ENCODE assay signal across 8 cellular contexts in genomic region chr10:99854860-99855259, GRCh38.
DNase-seq lines count a peak whose midpoint lies in the region; TF ChIP-seq lines count a peak whose summit lies in the region.

No MANE protein-coding gene starts in this region.

- H3K4me3 ChIP-seq in dorsolateral prefrontal cortex (no peak overlapping the region), suprapubic skin (no peak overlapping the region)

- H3K27me3 ChIP-seq in dorsolateral prefrontal cortex = no peaks in the 10 kb centered on the region
- H3K27me3 ChIP-seq in suprapubic skin = no peaks in the 10 kb centered on the region

- peak; percentile 70 for DNase-seq in EH (ENCODE audit: low read depth)
- peak; percentile 22 for DNase-seq in NCI-H510A treated with DMSO at 0.1 percent for 48 hours (lab: John Stamatoyannopoulos, UW)
- DNase-seq in dorsolateral prefrontal cortex = peak in 1 of 10 donors; percentile 30
- no peak for DNase-seq in activated T-helper 1 cell treated with anti-CD3 and anti-CD28 coated beads, Interleukin-12 subunit alpha, Interleukin-12 subunit beta, Interleukin-2, Interleukin-4 antibody, amounts not matched to agents 30 ng/mL and 10 ng/mL and 1 ng/mL, durations not matched to agents 14 hours and 24 hours and 36 hours (ENCODE audit: low spot score)
- DNase-seq in stimulated activated CD8-positive, alpha-beta memory T cell treated with anti-CD3 and anti-CD28 coated beads, Interleukin-4, amount 100 ng/mL, for 48 hours = no peak
- DNase-seq in activated T-helper 2 cell treated with anti-CD3 and anti-CD28 coated beads, Interferon-gamma antibody, Interleukin-2, Interleukin-4, amounts not matched to agents 10 μg/mL and 5 μg/mL and 100 μg/mL, durations not matched to agents 14 hours and 24 hours and 36 hours (ENCODE audit: low spot score) = no peak
- no peak for DNase-seq in suprapubic skin (ENCODE audit: low spot score in 2 of 2)

- intact Hi-C loops in dorsolateral prefrontal cortex (cut with DNase I) = no loop called here
- intact Hi-C loops in activated T-helper 1 cell treated with anti-CD3 and anti-CD28 coated beads, Interleukin-12 subunit alpha, Interleukin-12 subunit beta, Interleukin-2, Interleukin-4 antibody, amounts not matched to agents 30 ng/mL and 10 ng/mL and 1 ng/mL, durations not matched to agents 14 hours and 24 hours and 36 hours (cut with micrococcal nuclease) = no loop called here
- intact Hi-C loops in activated T-helper 2 cell treated with anti-CD3 and anti-CD28 coated beads, Interferon-gamma antibody, Interleukin-2, Interleukin-4, amounts not matched to agents 10 μg/mL and 5 μg/mL and 100 μg/mL, durations not matched to agents 14 hours and 24 hours and 36 hours (cut with micrococcal nuclease) = no loop called here

- no peaks in the 10 kb centered on the region for H3K4me1 ChIP-seq in suprapubic skin

- peaks cover 4% of the 10 kb centered on the region for H3K27me3 Mint-ChIP-seq in nephron (ENCODE audit: low read depth)
- peaks cover 9% of the 10 kb centered on the region for H3K27me3 Mint-ChIP-seq in activated T-helper 1 cell treated with anti-CD3 and anti-CD28 coated beads, Interleukin-12 subunit alpha, Interleukin-12 subunit beta, Interleukin-2, Interleukin-4 antibody, amounts not matched to agents 30 ng/mL and 10 ng/mL and 1 ng/mL, durations not matched to agents 14 hours and 24 hours and 36 hours (ENCODE audit: insufficient read depth)
- peaks cover 34% of the 10 kb centered on the region for H3K27me3 Mint-ChIP-seq in activated T-helper 2 cell treated with anti-CD3 and anti-CD28 coated beads, Interferon-gamma antibody, Interleukin-2, Interleukin-4, amounts not matched to agents 10 μg/mL and 5 μg/mL and 100 μg/mL, durations not matched to agents 14 hours and 24 hours and 36 hours (ENCODE audit: low read depth)

- 49% methylated on average over 6 of the region's 6 CpGs for WGBS in suprapubic skin

- no peaks in the 10 kb centered on the region for H3K9me3 ChIP-seq in suprapubic skin

- H3K4me3 Mint-ChIP-seq in nephron = no peak overlapping the region
- H3K4me3 Mint-ChIP-seq in activated T-helper 1 cell treated with anti-CD3 and anti-CD28 coated beads, Interleukin-12 subunit alpha, Interleukin-12 subunit beta, Interleukin-2, Interleukin-4 antibody, amounts not matched to agents 30 ng/mL and 10 ng/mL and 1 ng/mL, durations not matched to agents 14 hours and 24 hours and 36 hours = no peak overlapping the region
- no peak overlapping the region for H3K4me3 Mint-ChIP-seq in activated T-helper 2 cell treated with anti-CD3 and anti-CD28 coated beads, Interferon-gamma antibody, Interleukin-2, Interleukin-4, amounts not matched to agents 10 μg/mL and 5 μg/mL and 100 μg/mL, durations not matched to agents 14 hours and 24 hours and 36 hours (ENCODE audit: low read depth)

- TF ChIP-seq EP300 in suprapubic skin (IDR thresholded peaks at IDR 0.05) = no peak

- H3K27ac Mint-ChIP-seq in nephron = no peak overlapping the region
- H3K27ac Mint-ChIP-seq in activated T-helper 1 cell treated with anti-CD3 and anti-CD28 coated beads, Interleukin-12 subunit alpha, Interleukin-12 subunit beta, Interleukin-2, Interleukin-4 antibody, amounts not matched to agents 30 ng/mL and 10 ng/mL and 1 ng/mL, durations not matched to agents 14 hours and 24 hours and 36 hours = no peak overlapping the region
- H3K27ac Mint-ChIP-seq in activated T-helper 2 cell treated with anti-CD3 and anti-CD28 coated beads, Interferon-gamma antibody, Interleukin-2, Interleukin-4, amounts not matched to agents 10 μg/mL and 5 μg/mL and 100 μg/mL, durations not matched to agents 14 hours and 24 hours and 36 hours = no peak overlapping the region

- peaks cover 12% of the 10 kb centered on the region for H3K4me1 Mint-ChIP-seq in nephron
- no peaks in the 10 kb centered on the region for H3K4me1 Mint-ChIP-seq in activated T-helper 1 cell treated with anti-CD3 and anti-CD28 coated beads, Interleukin-12 subunit alpha, Interleukin-12 subunit beta, Interleukin-2, Interleukin-4 antibody, amounts not matched to agents 30 ng/mL and 10 ng/mL and 1 ng/mL, durations not matched to agents 14 hours and 24 hours and 36 hours (ENCODE audit: low read depth)
- H3K4me1 Mint-ChIP-seq in activated T-helper 2 cell treated with anti-CD3 and anti-CD28 coated beads, Interferon-gamma antibody, Interleukin-2, Interleukin-4, amounts not matched to agents 10 μg/mL and 5 μg/mL and 100 μg/mL, durations not matched to agents 14 hours and 24 hours and 36 hours (ENCODE audit: low read depth) = no peaks in the 10 kb centered on the region

- H3K9me3 Mint-ChIP-seq in nephron = no peaks in the 10 kb centered on the region
- H3K9me3 Mint-ChIP-seq in activated T-helper 1 cell treated with anti-CD3 and anti-CD28 coated beads, Interleukin-12 subunit alpha, Interleukin-12 subunit beta, Interleukin-2, Interleukin-4 antibody, amounts not matched to agents 30 ng/mL and 10 ng/mL and 1 ng/mL, durations not matched to agents 14 hours and 24 hours and 36 hours = no peaks in the 10 kb centered on the region
- H3K9me3 Mint-ChIP-seq in activated T-helper 2 cell treated with anti-CD3 and anti-CD28 coated beads, Interferon-gamma antibody, Interleukin-2, Interleukin-4, amounts not matched to agents 10 μg/mL and 5 μg/mL and 100 μg/mL, durations not matched to agents 14 hours and 24 hours and 36 hours = no peaks in the 10 kb centered on the region

- no peak for TF ChIP-seq POLR2A in suprapubic skin (IDR thresholded peaks at IDR 0.05)

- H3K36me3 ChIP-seq in suprapubic skin = no peaks in the 10 kb centered on the region

- TF ChIP-seq CTCF in dorsolateral prefrontal cortex (IDR thresholded peaks at IDR 0.05 in 54 of 56, conservative IDR thresholded peaks at IDR 0.05 in 2 of 56; ENCODE audit: low read depth in 1 of 56, partially characterized antibody in 56 of 56) (peak in 42 of 56 donors; percentile 5 to 61 (median 34)), nephron (IDR thresholded peaks at IDR 0.05; ENCODE audit: unreplicated experiment in 3 of 3) (peak; percentile 41 to 52 (median 41)), suprapubic skin (IDR thresholded peaks at IDR 0.05) (peak in 1 of 2 donors; percentile 16)

- H3K36me3 Mint-ChIP-seq in nephron (ENCODE audit: low read depth) = no peaks in the 10 kb centered on the region
- no peaks in the 10 kb centered on the region for H3K36me3 Mint-ChIP-seq in activated T-helper 1 cell treated with anti-CD3 and anti-CD28 coated beads, Interleukin-12 subunit alpha, Interleukin-12 subunit beta, Interleukin-2, Interleukin-4 antibody, amounts not matched to agents 30 ng/mL and 10 ng/mL and 1 ng/mL, durations not matched to agents 14 hours and 24 hours and 36 hours (ENCODE audit: low read depth)
- no peaks in the 10 kb centered on the region for H3K36me3 Mint-ChIP-seq in activated T-helper 2 cell treated with anti-CD3 and anti-CD28 coated beads, Interferon-gamma antibody, Interleukin-2, Interleukin-4, amounts not matched to agents 10 μg/mL and 5 μg/mL and 100 μg/mL, durations not matched to agents 14 hours and 24 hours and 36 hours (ENCODE audit: low read depth)

- H3K27ac ChIP-seq in dorsolateral prefrontal cortex = peak overlapping the region in 1 of 59 donors; percentile 20
- H3K27ac ChIP-seq in suprapubic skin = no peak overlapping the region

Comparison
In these comparisons a context has a peak if more than half of its experiments do, and no peak if none do; other contexts are left out.
1. DNase-seq: peak in EH (single experiment) and NCI-H510A treated with DMSO at 0.1 percent for 48 hours (single experiment); none in activated T-helper 1 cell treated with anti-CD3 and anti-CD28 coated beads, Interleukin-12 subunit alpha, Interleukin-12 subunit beta, Interleukin-2, Interleukin-4 antibody, amounts not matched to agents 30 ng/mL and 10 ng/mL and 1 ng/mL, durations not matched to agents 14 hours and 24 hours and 36 hours (single experiment), stimulated activated CD8-positive, alpha-beta memory T cell treated with anti-CD3 and anti-CD28 coated beads, Interleukin-4, amount 100 ng/mL, for 48 hours (single experiment), activated T-helper 2 cell treated with anti-CD3 and anti-CD28 coated beads, Interferon-gamma antibody, Interleukin-2, Interleukin-4, amounts not matched to agents 10 μg/mL and 5 μg/mL and 100 μg/mL, durations not matched to agents 14 hours and 24 hours and 36 hours (single experiment) and suprapubic skin (0 of 2).